22 cellular contexts compared by ENCODE assay signal in genomic region chr9:123586140-123586735, GRCh38.
DNase-seq lines count a peak whose midpoint lies in the region; ATAC-seq and TF ChIP-seq lines count a peak whose summit lies in the region.
"Had no signal": no experiment of that assay in that cellular context is flagged by ENCODE, and none has a peak within 500 bp of the region (broad histone marks: within the 10 kb centered on the region; RNA-seq: fewer than 3 reads in every experiment).

No MANE protein-coding gene starts in this region.

- H3K9ac ChIP-seq in neural progenitor cell = no peak overlapping the region

- H3K4me2 ChIP-seq in neural progenitor cell = no peak overlapping the region

- no peak overlapping the region for H2AFZ ChIP-seq in neural progenitor cell (replicated peaks)

- H3F3A ChIP-seq in neural progenitor cell (ENCODE audit: low read depth) = no peaks in the 10 kb centered on the region

- no peak overlapping the region for H3K27ac Mint-ChIP-seq in neural progenitor cell
- H3K27ac Mint-ChIP-seq: activated T-cell treated with anti-CD3 and anti-CD28 coated beads, Interleukin-2, amount 50 U/mL, for 24 hours; B cell; endodermal cell; T-helper 2 cell treated with Interferon-gamma antibody and Interleukin-4, amounts not matched to agents 5 μg/mL and 100 μg/mL, for 36 hours had no signal

- H3K27ac ChIP-seq in lower lobe of right lung (no peak overlapping the region), neural progenitor cell (no peak overlapping the region)
- H3K27ac ChIP-seq: coronary artery, esophagus squamous epithelium, psoas muscle, transverse colon had no signal

- H4K20me1 ChIP-seq in neural progenitor cell (ENCODE audit: low read depth) = no peaks in the 10 kb centered on the region

- H3K4me1 Mint-ChIP-seq in neural progenitor cell = peaks cover 8% of the 10 kb centered on the region
- H3K4me1 Mint-ChIP-seq: B cell had no signal

- DNase-seq in Ammon's horn (ENCODE audit: low spot score) (peak; percentile 78), NCI-H1092 (lab: John Stamatoyannopoulos, UW) (peak; percentile 83), amygdala (lab: John Stamatoyannopoulos, UW) (peak in 45 of 56 donors; percentile 10 to 89 (median 48)), lower lobe of right lung (peak; percentile 52), neural progenitor cell (ENCODE audit: low spot score) (no peak)
- no peak for DNase-seq in stimulated activated CD8-positive, alpha-beta memory T cell treated with anti-CD3 and anti-CD28 coated beads, Interleukin-4, amount 100 ng/mL, for 48 hours
- DNase-seq: activated CD4-positive, alpha-beta T cell treated with anti-CD3 and anti-CD28 coated beads for 4 hours; activated T-cell treated with anti-CD3 and anti-CD28 coated beads, Interleukin-2, amount 50 U/mL, for 24 hours; COR-L47; endodermal cell; esophagus squamous epithelium; IMR-90; NCI-H1105; NCI-H1930; NCI-H526; psoas muscle; transverse colon had no signal

- no peaks in the 10 kb centered on the region for H3K4me1 ChIP-seq in lower lobe of right lung
- no peaks in the 10 kb centered on the region for H3K4me1 ChIP-seq in neural progenitor cell
- H3K4me1 ChIP-seq: esophagus squamous epithelium, psoas muscle, transverse colon had no signal

- TF ChIP-seq CTCF in lower lobe of right lung (IDR thresholded peaks at IDR 0.05) (no peak), neural progenitor cell (IDR thresholded peaks at IDR 0.05) (no peak)

- no peak overlapping the region for H3K4me3 Mint-ChIP-seq in neural progenitor cell
- H3K4me3 Mint-ChIP-seq: activated T-cell treated with anti-CD3 and anti-CD28 coated beads, Interleukin-2, amount 50 U/mL, for 24 hours; B cell; endodermal cell; T-helper 2 cell treated with Interferon-gamma antibody and Interleukin-4, amounts not matched to agents 5 μg/mL and 100 μg/mL, for 36 hours had no signal

- H3K4me3 ChIP-seq in lower lobe of right lung (no peak overlapping the region), neural progenitor cell (no peak overlapping the region)
- H3K4me3 ChIP-seq: coronary artery, esophagus squamous epithelium, psoas muscle, transverse colon had no signal

- H3K9me3 Mint-ChIP-seq in neural progenitor cell = peaks cover 13% of the 10 kb centered on the region

- H3K9me3 ChIP-seq in lower lobe of right lung = no peaks in the 10 kb centered on the region
- H3K9me3 ChIP-seq in neural progenitor cell (ENCODE audit: low read depth) = no peaks in the 10 kb centered on the region
- H3K9me3 ChIP-seq: psoas muscle, transverse colon had no signal

- H3K27me3 Mint-ChIP-seq in neural progenitor cell (ENCODE audit: insufficient read depth, low read depth) = peaks cover 6% of the 10 kb centered on the region
- H3K27me3 Mint-ChIP-seq: activated T-cell treated with anti-CD3 and anti-CD28 coated beads, Interleukin-2, amount 50 U/mL, for 24 hours; B cell had no signal

- H3K27me3 ChIP-seq in lower lobe of right lung (ENCODE audit: low read depth) (no peaks in the 10 kb centered on the region), neural progenitor cell (no peaks in the 10 kb centered on the region)
- H3K27me3 ChIP-seq: esophagus squamous epithelium, transverse colon had no signal

- intact Hi-C loops in lower lobe of right lung (cut with DNase I) = no loop called here

- H3K36me3 ChIP-seq in lower lobe of right lung (no peaks in the 10 kb centered on the region), neural progenitor cell (no peaks in the 10 kb centered on the region)
- H3K36me3 ChIP-seq: transverse colon had no signal

- no peaks in the 10 kb centered on the region for H3K79me2 ChIP-seq in neural progenitor cell (ENCODE audit: low read depth)

- H3K36me3 Mint-ChIP-seq in neural progenitor cell = peaks cover 12% of the 10 kb centered on the region

- ATAC-seq in lower lobe of right lung (peak; percentile 81 to 87), GM19455 (IDR thresholded peaks at IDR 0.05; ENCODE audit: unreplicated experiment) (no peak), GM18907 (IDR thresholded peaks at IDR 0.05; ENCODE audit: unreplicated experiment) (no peak)
- ATAC-seq: psoas muscle had no signal

Comparison
In these comparisons a context has a peak if more than half of its experiments do, and no peak if none do; other contexts are left out.
1. DNase-seq: peak in Ammon's horn (single experiment), NCI-H1092 (single experiment), amygdala (45 of 56) and lower lobe of right lung (single experiment); none in neural progenitor cell (single experiment) and stimulated activated CD8-positive, alpha-beta memory T cell treated with anti-CD3 and anti-CD28 coated beads, Interleukin-4, amount 100 ng/mL, for 48 hours (single experiment).
2. ATAC-seq: peak in lower lobe of right lung (2 of 2); none in GM19455 (single experiment) and GM18907 (single experiment).